Comparison of ENCODE assay signal across 7 cellular contexts in genomic region chr9:74921732-74922131, GRCh38. TPM values are rescaled to one million over a fixed set of nuclear protein-coding genes. Genes with fewer than 3 reads are reported as not detected.
"Had no signal": no experiment of that assay in that cellular context is flagged by ENCODE, and none has a peak within 500 bp of the region (broad histone marks: within the 10 kb centered on the region; RNA-seq: fewer than 3 reads in every experiment).

No MANE protein-coding gene starts in this region.

- H3K27ac ChIP-seq: HL-60 had no signal

- DNase-seq: H9 had no signal

- H3K4me2 ChIP-seq: GM23338 had no signal

- FAIRE-seq: H1, H54, HepG2 had no signal

- ATAC-seq: GM23338, HepG2 had no signal

- H3K4me3 ChIP-seq: GM23338 had no signal

RNA-seq across cellular contexts. Expression of gene TRPM6, which starts 34.0 kb away (rescaled TPM):
- polyA plus RNA-seq: IgD-negative memory B cell had no signal
